Comparison of ENCODE assay signal across 8 cellular contexts in genomic region chr5:67015577-67016290, GRCh38.
DNase-seq lines count a peak whose midpoint lies in the region; ATAC-seq lines count a peak whose summit lies in the region.

No MANE protein-coding gene starts in this region.

- peak; percentile 77 for DNase-seq in LoVo (ENCODE audit: low spot score)
- peak; percentile 22 for DNase-seq in SK-N-DZ (ENCODE audit: low spot score)
- no peak for DNase-seq in left cardiac atrium
- DNase-seq in HAP-1 (ENCODE audit: low spot score in 2 of 2) = no peak
- no peak for DNase-seq in T-helper 2 cell treated with Interferon-gamma antibody and Interleukin-4, amounts not matched to agents 5 μg/mL and 100 μg/mL, for 36 hours (ENCODE audit: low spot score)
- DNase-seq in NAMALWA (ENCODE audit: low spot score) = no peak
- DNase-seq in activated naive CD8-positive, alpha-beta T cell treated with anti-CD3 and anti-CD28 coated beads for 36 hours = no peak

- H3K27ac ChIP-seq in skin epidermis = peak overlapping the region in 18 of 21 experiments; percentile 9 to 85 (median 64)

- H3K27me3 ChIP-seq in HAP-1 (ENCODE audit: low read depth) = no peaks in the 10 kb centered on the region

- H3K36me3 ChIP-seq in HAP-1 (replicated peaks) = no peaks in the 10 kb centered on the region

- no peaks in the 10 kb centered on the region for H3K9me3 Mint-ChIP-seq in T-helper 2 cell treated with Interferon-gamma antibody and Interleukin-4, amounts not matched to agents 5 μg/mL and 100 μg/mL, for 36 hours
- no peaks in the 10 kb centered on the region for H3K9me3 Mint-ChIP-seq in activated naive CD8-positive, alpha-beta T cell treated with anti-CD3 and anti-CD28 coated beads for 36 hours

- intact Hi-C loops in left cardiac atrium (cut with DNase I) = no loop called here

- peaks cover 18% of the 10 kb centered on the region for H3K4me1 ChIP-seq in HAP-1

- H3K4me3 ChIP-seq in skin epidermis (peak overlapping the region in 4 of 7 experiments; percentile 5 to 19 (median 16)), HAP-1 (no peak overlapping the region)

- peak; percentile 58 to 77 for ATAC-seq in left cardiac atrium

- no peaks in the 10 kb centered on the region for H3K36me3 Mint-ChIP-seq in T-helper 2 cell treated with Interferon-gamma antibody and Interleukin-4, amounts not matched to agents 5 μg/mL and 100 μg/mL, for 36 hours (ENCODE audit: low read depth)
- H3K36me3 Mint-ChIP-seq in activated naive CD8-positive, alpha-beta T cell treated with anti-CD3 and anti-CD28 coated beads for 36 hours = peaks cover 10% of the 10 kb centered on the region

- no peaks in the 10 kb centered on the region for H3K27me3 Mint-ChIP-seq in T-helper 2 cell treated with Interferon-gamma antibody and Interleukin-4, amounts not matched to agents 5 μg/mL and 100 μg/mL, for 36 hours (ENCODE audit: low read depth)
- H3K27me3 Mint-ChIP-seq in activated naive CD8-positive, alpha-beta T cell treated with anti-CD3 and anti-CD28 coated beads for 36 hours = no peaks in the 10 kb centered on the region

- H3K9me3 ChIP-seq in HAP-1 = no peaks in the 10 kb centered on the region

- no peak overlapping the region for H3K4me3 Mint-ChIP-seq in T-helper 2 cell treated with Interferon-gamma antibody and Interleukin-4, amounts not matched to agents 5 μg/mL and 100 μg/mL, for 36 hours
- no peak overlapping the region for H3K4me3 Mint-ChIP-seq in activated naive CD8-positive, alpha-beta T cell treated with anti-CD3 and anti-CD28 coated beads for 36 hours

- in situ Hi-C loops in HAP-1 (cut with MboI; ENCODE audit: low sequenced_read_pairs) = no loop called here

- no peak overlapping the region for H3K27ac Mint-ChIP-seq in T-helper 2 cell treated with Interferon-gamma antibody and Interleukin-4, amounts not matched to agents 5 μg/mL and 100 μg/mL, for 36 hours
- H3K27ac Mint-ChIP-seq in activated naive CD8-positive, alpha-beta T cell treated with anti-CD3 and anti-CD28 coated beads for 36 hours = no peak overlapping the region

- peaks cover 12% of the 10 kb centered on the region for H3K4me1 Mint-ChIP-seq in T-helper 2 cell treated with Interferon-gamma antibody and Interleukin-4, amounts not matched to agents 5 μg/mL and 100 μg/mL, for 36 hours (ENCODE audit: low read depth)
- H3K4me1 Mint-ChIP-seq in activated naive CD8-positive, alpha-beta T cell treated with anti-CD3 and anti-CD28 coated beads for 36 hours = peaks cover 40% of the 10 kb centered on the region

Comparison
In these comparisons a context has a peak if more than half of its experiments do, and no peak if none do; other contexts are left out.
1. DNase-seq: peak in LoVo (single experiment) and SK-N-DZ (single experiment); none in left cardiac atrium (single experiment), HAP-1 (0 of 2), T-helper 2 cell treated with Interferon-gamma antibody and Interleukin-4, amounts not matched to agents 5 μg/mL and 100 μg/mL, for 36 hours (single experiment), NAMALWA (single experiment) and activated naive CD8-positive, alpha-beta T cell treated with anti-CD3 and anti-CD28 coated beads for 36 hours (single experiment).